Comparison of ENCODE assay signal across 8 cellular contexts in genomic region chr3:157087398-157088132, GRCh38.
DNase-seq lines count a peak whose midpoint lies in the region; ATAC-seq and TF ChIP-seq lines count a peak whose summit lies in the region.

No MANE protein-coding gene starts in this region.

- DNase-seq in cardiac fibroblast (ENCODE audit: low read depth in 2 of 2) (peak; percentile 51 to 61), D341Med (ENCODE audit: low spot score) (no peak), NCI-H1105 (lab: John Stamatoyannopoulos, UW) (no peak)

- no peak for TF ChIP-seq CTCF in cardiac fibroblast (IDR thresholded peaks at IDR 0.05; ENCODE audit: low read depth, low read length)

- peak overlapping the region; percentile 92 for H3K9ac ChIP-seq in mucosa of stomach (ENCODE audit: low read length)

- H3K27ac ChIP-seq in ACC112 (ENCODE audit: low read depth, low read length) (peak overlapping the region; percentile 97), KOPT-K1 (ENCODE audit: low read depth, low read length, poor library complexity, severe bottlenecking) (peak overlapping the region; percentile 88)

- no peak for ATAC-seq in HG02852 (IDR thresholded peaks at IDR 0.05; ENCODE audit: unreplicated experiment)
- no peak for ATAC-seq in HG03565 (IDR thresholded peaks at IDR 0.05; ENCODE audit: unreplicated experiment)

- H3K9me3 ChIP-seq in KOPT-K1 (ENCODE audit: insufficient read depth, low read length, poor library complexity, severe bottlenecking) (no peaks in the 10 kb centered on the region), mucosa of stomach (ENCODE audit: control insufficient read depth, low read length) (no peaks in the 10 kb centered on the region)

- H3K79me2 ChIP-seq in ACC112 (ENCODE audit: control insufficient read depth, insufficient read depth, low read length, unreplicated experiment) = no peaks in the 10 kb centered on the region

- no peaks in the 10 kb centered on the region for H3K36me3 ChIP-seq in ACC112 (ENCODE audit: insufficient read depth, low read length)
- no peaks in the 10 kb centered on the region for H3K36me3 ChIP-seq in KOPT-K1 (ENCODE audit: insufficient read depth, low read length)
- no peaks in the 10 kb centered on the region for H3K36me3 ChIP-seq in mucosa of stomach (ENCODE audit: control insufficient read depth, insufficient read depth, low read length)

- no peak overlapping the region for H2AFZ ChIP-seq in ACC112 (ENCODE audit: low read length, unreplicated experiment)

- H3K27me3 ChIP-seq in ACC112 (ENCODE audit: insufficient read depth, low read length) = no peaks in the 10 kb centered on the region
- no peaks in the 10 kb centered on the region for H3K27me3 ChIP-seq in mucosa of stomach (ENCODE audit: control insufficient read depth, insufficient read depth, low read length)

- H3K4me1 ChIP-seq in ACC112 (ENCODE audit: control insufficient read depth, insufficient read depth, low read length, unreplicated experiment) (peaks cover 60% of the 10 kb centered on the region), mucosa of stomach (ENCODE audit: control insufficient read depth, insufficient read depth, low read length) (peaks cover 49% of the 10 kb centered on the region)

- peak overlapping the region; percentile 77 for H3K4me3 ChIP-seq in ACC112 (ENCODE audit: low read depth, low read length)
- peak overlapping the region in 1 of 2 donors; percentile 58 for H3K4me3 ChIP-seq in cardiac fibroblast (replicated peaks in 1 of 2; ENCODE audit: low read depth in 2 of 2, low read length in 2 of 2)
- H3K4me3 ChIP-seq in mucosa of stomach (ENCODE audit: low read length) = no peak overlapping the region

Comparison
In these comparisons a context has a peak if more than half of its experiments do, and no peak if none do; other contexts are left out.
1. DNase-seq: peak in cardiac fibroblast (2 of 2); none in D341Med (single experiment) and NCI-H1105 (single experiment).